ENCODE assay signal across 8 cellular contexts in genomic region chr18:50374753-50375391, GRCh38. TPM values are rescaled to one million over a fixed set of nuclear protein-coding genes. Genes with fewer than 3 reads are reported as not detected.
A peak's percentile ranks its signal among the peaks of the same experiment; 100 is the strongest.
DNase-seq lines count a peak whose midpoint lies in the region; ATAC-seq and TF ChIP-seq lines count a peak whose summit lies in the region.

TSS of gene SKA1 (plus strand) at chr18:50375046. CDS start at chr18:50375831, 785 bp downstream.

- no peaks in the 10 kb centered on the region for H3K36me3 ChIP-seq in BJ (ENCODE audit: control insufficient read depth, insufficient read depth, low read length)

- H3K27me3 ChIP-seq in BJ (ENCODE audit: control insufficient read depth, insufficient read depth, low read length) (no peaks in the 10 kb centered on the region), layer of hippocampus (ENCODE audit: control insufficient read depth, insufficient read depth, low read length) (no peaks in the 10 kb centered on the region)

- H3K27ac Mint-ChIP-seq in activated CD4-positive, alpha-beta T cell treated with anti-CD3 and anti-CD28 coated beads, Interleukin-2, amount 10 ng/mL, durations not matched to agents 24 days and 14 days = peak within 1 kb of the TSS; percentile 89

- H3K4me3 Mint-ChIP-seq in activated CD4-positive, alpha-beta T cell treated with anti-CD3 and anti-CD28 coated beads, Interleukin-2, amount 10 ng/mL, durations not matched to agents 24 days and 14 days = peak within 1 kb of the TSS; percentile 90

- POLR2A ChIA-PET in BJ (lab: Charles Lee) = interaction anchor here (0.6 kb wide), 1 partner anchor 67 kb away, joined by 5 read pairs; no protein-coding TSS in a partner anchor

- peaks cover 15% of the 10 kb centered on the region for H3K4me1 Mint-ChIP-seq in activated CD4-positive, alpha-beta T cell treated with anti-CD3 and anti-CD28 coated beads, Interleukin-2, amount 10 ng/mL, durations not matched to agents 24 days and 14 days

- ATAC-seq in GM19324 (IDR thresholded peaks at IDR 0.05; ENCODE audit: low FRiP score, unreplicated experiment) (peak; percentile 98), HG03469 (IDR thresholded peaks at IDR 0.05; ENCODE audit: unreplicated experiment) (peak; percentile 76)

- H3K4me3 ChIP-seq in BJ (ENCODE audit: low read depth, low read length) (peak within 1 kb of the TSS; percentile 53), coronary artery (peak within 1 kb of the TSS; percentile 69)

- peaks cover 5% of the 10 kb centered on the region for H3K36me3 Mint-ChIP-seq in activated CD4-positive, alpha-beta T cell treated with anti-CD3 and anti-CD28 coated beads, Interleukin-2, amount 10 ng/mL, durations not matched to agents 24 days and 14 days (ENCODE audit: low read depth)

- intact Hi-C loops in activated CD4-positive, alpha-beta T cell treated with anti-CD3 and anti-CD28 coated beads, Interleukin-2, amount 10 ng/mL, durations not matched to agents 24 days and 14 days (cut with micrococcal nuclease) = loop anchor here (1.0 to 5.0 kb wide), 6 partner anchors 68 to 883 kb away; partner anchors contain the start of genes CXXC1, MBD1, MEX3C and RPL17

- peak within 1 kb of the TSS; percentile 24 to 62 for H3K27ac ChIP-seq in coronary artery
- peak within 1 kb of the TSS; percentile 59 for H3K27ac ChIP-seq in layer of hippocampus (ENCODE audit: low read depth, low read length)

- TF ChIP-seq CTCF in BJ (IDR thresholded peaks at IDR 0.05; ENCODE audit: insufficient read depth, low read depth, low read length) (no peak), coronary artery (IDR thresholded peaks at IDR 0.05) (no peak)

- peaks cover 6% of the 10 kb centered on the region for H3K27me3 Mint-ChIP-seq in activated CD4-positive, alpha-beta T cell treated with anti-CD3 and anti-CD28 coated beads, Interleukin-2, amount 10 ng/mL, durations not matched to agents 24 days and 14 days

- H3K9me3 Mint-ChIP-seq in activated CD4-positive, alpha-beta T cell treated with anti-CD3 and anti-CD28 coated beads, Interleukin-2, amount 10 ng/mL, durations not matched to agents 24 days and 14 days = peaks cover 7% of the 10 kb centered on the region

- DNase-seq in BJ (ENCODE audit: low read depth) = peak; percentile 42
- peak; percentile 92 for DNase-seq in NCI-H526 treated with DMSO at 0.1 percent for 48 hours (lab: John Stamatoyannopoulos, UW)
- peak; percentile 98 for DNase-seq in activated CD4-positive, alpha-beta T cell treated with anti-CD3 and anti-CD28 coated beads, Interleukin-2, amount 10 ng/mL, durations not matched to agents 24 days and 14 days
- peak; percentile 93 for DNase-seq in coronary artery (ENCODE audit: low spot score)
- peak; percentile 84 to 86 for DNase-seq in stimulated activated CD4-positive, alpha-beta T cell treated with anti-CD3 and anti-CD28 coated beads, Interleukin-1b, Interleukin-23, amount 100 ng/mL, for 4 hours (ENCODE audit: low read depth in 2 of 2)

- CTCF ChIA-PET in BJ (lab: Yijun Ruan, JAX) = interaction anchor here (1.5 kb wide), 1 partner anchor 17 kb away, joined by 9 read pairs; no protein-coding TSS in a partner anchor

RNA-seq across cellular contexts. Expression of gene SKA1, which starts in this region (rescaled TPM):
- polyA plus RNA-seq in BJ (2011; rRNA removed) = 6.2 and 9.7 TPM in 2 replicates
- polyA minus RNA-seq in BJ (2011; rRNA and poly(A)+ RNA removed) = 5.4 and 6.3 TPM in 2 replicates
- 20.0 and 22.1 TPM in 2 replicates for total RNA-seq in activated CD4-positive, alpha-beta T cell treated with anti-CD3 and anti-CD28 coated beads, Interleukin-2, amount 10 ng/mL, durations not matched to agents 24 days and 14 days

Comparison
In these comparisons a context has a peak if more than half of its experiments do, and no peak if none do; other contexts are left out.
1. Peak in every context shown above with its lines: DNase-seq, ATAC-seq, H3K4me3 ChIP-seq and H3K27ac ChIP-seq.
2. DNase-seq: peak in every context shown above with its lines; median percentile 98 in activated CD4-positive, alpha-beta T cell treated with anti-CD3 and anti-CD28 coated beads, Interleukin-2, amount 10 ng/mL, durations not matched to agents 24 days and 14 days; 93 in coronary artery; 92 in NCI-H526 treated with DMSO at 0.1 percent for 48 hours; 85 in stimulated activated CD4-positive, alpha-beta T cell treated with anti-CD3 and anti-CD28 coated beads, Interleukin-1b, Interleukin-23, amount 100 ng/mL, for 4 hours; 42 in BJ.